17 cellular contexts compared by ENCODE assay signal in genomic region chr12:9604288-9604687, GRCh38. TPM values are rescaled to one million over a fixed set of nuclear protein-coding genes. Genes with fewer than 3 reads are reported as not detected.
"Had no signal": no experiment of that assay in that cellular context is flagged by ENCODE, and none has a peak within 500 bp of the region (broad histone marks: within the 10 kb centered on the region; RNA-seq: fewer than 3 reads in every experiment).

No MANE protein-coding gene starts in this region.

- H3K36me3 ChIP-seq: esophagus muscularis mucosa, heart right ventricle, left lung, sigmoid colon, WERI-Rb-1 had no signal

- DNase-seq: activated CD4-positive, alpha-beta memory T cell treated with anti-CD3 and anti-CD28 coated beads, Interleukin-2, amount 10 ng/mL, durations not matched to agents 7 days and 5 days; activated CD4-positive, alpha-beta T cell treated with anti-CD3 and anti-CD28 coated beads for 36 hours; activated naive CD4-positive, alpha-beta T cell treated with anti-CD3 and anti-CD28 coated beads, Interleukin-2, amount 50 U/mL, for 16 hours; foreskin melanocyte; heart right ventricle; left lung; sigmoid colon; stimulated activated CD4-positive, alpha-beta T cell treated with anti-CD3 and anti-CD28 coated beads, Interleukin-12 subunit alpha, Interleukin-12 subunit beta, amount 100 ng/mL, for 4 hours; testis; WERI-Rb-1 had no signal

- H3K4me3 ChIP-seq: esophagus muscularis mucosa, heart right ventricle, left lung, sigmoid colon, testis had no signal

- FAIRE-seq: endometrium, keratinocyte had no signal

- H3K9me3 ChIP-seq: esophagus muscularis mucosa, heart right ventricle, left lung, sigmoid colon, testis had no signal

- H3K4me1 ChIP-seq: esophagus muscularis mucosa, heart right ventricle, left lung, sigmoid colon, testis had no signal

- H3K27ac ChIP-seq: esophagus muscularis mucosa, heart right ventricle, left lung, sigmoid colon, testis, WERI-Rb-1 had no signal

RNA-seq across cellular contexts. Expression of gene KLRB1, which starts 3.4 kb away (rescaled TPM):
- total RNA-seq: cerebellum, dermis microvascular lymphatic vessel endothelial cell, neural crest cell, osteocyte had no signal
